ENCODE assay signal across 17 cellular contexts in genomic region chr6:43707767-43708166, GRCh38.
"Had no signal": no experiment of that assay in that cellular context is flagged by ENCODE, and none has a peak within 500 bp of the region (broad histone marks: within the 10 kb centered on the region; RNA-seq: fewer than 3 reads in every experiment).

No MANE protein-coding gene starts in this region.

- H3K4me3 Mint-ChIP-seq: activated CD8-positive, alpha-beta T cell treated with anti-CD3 and anti-CD28 coated beads, Interleukin-2, amount 10 ng/mL, durations not matched to agents 7 days and 5 days; activated naive CD4-positive, alpha-beta T cell treated with anti-CD3 and anti-CD28 coated beads for 36 hours; central memory CD8-positive, alpha-beta T cell; effector memory CD8-positive, alpha-beta T cell; naive thymus-derived CD8-positive, alpha-beta T cell; stimulated activated memory B cell treated with anti-CD40 and anti-IgM and Interleukin-4, amounts not matched to agents 10 μg/mL and 1 μg/mL and 100 μg/mL, for 72 hours had no signal

- H3K4me1 ChIP-seq: right lobe of liver had no signal

- DNase-seq: activated CD4-positive, alpha-beta T cell treated with anti-CD3 and anti-CD28 coated beads for 48 hours; activated CD8-positive, alpha-beta memory T cell treated with anti-CD3 and anti-CD28 coated beads, Interleukin-2, amount 50 U/mL, for 48 hours; activated CD8-positive, alpha-beta T cell treated with anti-CD3 and anti-CD28 coated beads, Interleukin-2, amount 10 ng/mL, durations not matched to agents 7 days and 5 days; activated naive CD4-positive, alpha-beta T cell treated with anti-CD3 and anti-CD28 coated beads for 36 hours; body of pancreas; effector memory CD8-positive, alpha-beta T cell; hypothalamus; mucosa of descending colon; naive thymus-derived CD8-positive, alpha-beta T cell; occipital lobe; psoas muscle; right lobe of liver; stimulated activated CD4-positive, alpha-beta T cell treated with anti-CD3 and anti-CD28 coated beads, Interleukin-1b, Interleukin-23, amount 100 ng/mL, for 48 hours had no signal

- H3K9me3 ChIP-seq: body of pancreas, mucosa of descending colon, psoas muscle, right lobe of liver, tibial nerve had no signal

- H3K4me3 ChIP-seq: body of pancreas, lung, mucosa of descending colon, psoas muscle, right lobe of liver, tibial nerve had no signal

- H3K36me3 ChIP-seq: right lobe of liver, tibial nerve had no signal

- H3K27me3 ChIP-seq: body of pancreas, right lobe of liver, tibial nerve had no signal

- H3K27ac Mint-ChIP-seq: activated CD8-positive, alpha-beta T cell treated with anti-CD3 and anti-CD28 coated beads, Interleukin-2, amount 10 ng/mL, durations not matched to agents 7 days and 5 days; activated naive CD4-positive, alpha-beta T cell treated with anti-CD3 and anti-CD28 coated beads for 36 hours; effector memory CD8-positive, alpha-beta T cell had no signal

- H3K9me3 Mint-ChIP-seq: activated naive CD4-positive, alpha-beta T cell treated with anti-CD3 and anti-CD28 coated beads for 36 hours; central memory CD8-positive, alpha-beta T cell; effector memory CD8-positive, alpha-beta T cell; naive thymus-derived CD8-positive, alpha-beta T cell; stimulated activated memory B cell treated with anti-CD40 and anti-IgM and Interleukin-4, amounts not matched to agents 10 μg/mL and 1 μg/mL and 100 μg/mL, for 72 hours had no signal

- H3K27ac ChIP-seq: body of pancreas, psoas muscle, right lobe of liver had no signal

- H3K36me3 Mint-ChIP-seq: naive thymus-derived CD8-positive, alpha-beta T cell; stimulated activated memory B cell treated with anti-CD40 and anti-IgM and Interleukin-4, amounts not matched to agents 10 μg/mL and 1 μg/mL and 100 μg/mL, for 72 hours had no signal
